Comparison of ENCODE assay signal across 8 cellular contexts in the genomic region with DNA sequence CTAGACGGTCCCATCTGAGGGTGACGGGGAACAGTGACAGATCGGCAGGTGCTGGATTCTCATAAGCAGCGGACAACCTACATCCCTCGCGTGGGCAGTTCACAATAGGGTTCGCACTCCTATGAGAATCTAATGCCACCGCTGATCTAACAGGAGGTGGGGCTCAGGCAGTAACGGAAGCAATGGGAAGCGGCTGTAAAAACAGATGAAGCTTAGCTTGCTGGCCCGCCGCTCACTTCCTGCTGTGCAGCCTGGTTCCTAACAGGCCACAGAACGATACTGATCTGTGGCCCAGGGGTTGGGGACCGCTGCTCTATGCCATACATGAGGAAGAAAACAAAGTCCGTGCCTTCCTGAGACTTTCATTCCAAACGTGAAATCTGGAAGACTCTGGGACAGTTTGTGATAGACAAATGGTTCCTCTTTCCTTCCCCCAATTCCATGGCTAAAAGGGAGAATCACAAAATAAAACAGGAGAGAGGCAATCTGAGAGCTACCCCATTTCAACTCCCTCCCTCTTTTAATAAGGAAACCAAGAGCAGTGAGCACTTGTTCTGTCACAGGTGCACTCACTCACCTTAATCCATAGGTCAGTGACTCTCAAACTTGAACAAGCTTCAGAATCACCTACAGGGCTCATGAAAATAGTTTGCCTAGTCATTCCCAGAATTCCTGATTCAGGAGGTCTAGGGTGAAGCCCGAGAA. TPM values are rescaled to one million over a fixed set of nuclear protein-coding genes. Genes with fewer than 3 reads are reported as not detected.
DNase-seq lines count a peak whose midpoint lies in the region; ATAC-seq, FAIRE-seq and TF ChIP-seq lines count a peak whose summit lies in the region.

No MANE protein-coding gene starts in this region.

- DNase-seq in activated CD4-positive, CD25-positive, alpha-beta regulatory T cell treated with anti-CD3 and anti-CD28 coated beads, Interleukin-2, amount 50 U/mL, for 72 hours = peak; percentile 34
- DNase-seq in dermis microvascular lymphatic vessel endothelial cell (ENCODE audit: low read depth in 2 of 2) = peak; percentile 97 to 99
- DNase-seq in stimulated activated CD4-positive, alpha-beta T cell treated with anti-CD3 and anti-CD28 coated beads, Interleukin-15, amount 100 ng/mL, for 24 hours = peak; percentile 54
- DNase-seq in DMS 273 treated with DMSO at 0.1 percent for 48 hours (lab: John Stamatoyannopoulos, UW) = no peak
- no peak for DNase-seq in GM12892 (ENCODE audit: insufficient read length)
- DNase-seq in esophagus muscularis mucosa (ENCODE audit: extremely low spot score) = no peak
- no peak for DNase-seq in urothelium cell line (ENCODE audit: low spot score)

- no peak for FAIRE-seq in GM12892 (lab: Jason Lieb, UNC)
- no peak for FAIRE-seq in urothelium cell line (lab: Jason Lieb, UNC)

- no peak overlapping the region for H3K4me3 ChIP-seq in esophagus muscularis mucosa

- peak overlapping the region in 2 of 4 donors; percentile 4 to 45 for H3K27ac ChIP-seq in esophagus muscularis mucosa (replicated peaks in 1 of 4)

- TF ChIP-seq POLR2A in GM12892 (IDR thresholded peaks at IDR 0.05; ENCODE audit: low read depth, low read length) (no peak), esophagus muscularis mucosa (IDR thresholded peaks at IDR 0.05; ENCODE audit: low read depth) (no peak)

- peak; percentile 48 for ATAC-seq in GM21360 (IDR thresholded peaks at IDR 0.05; ENCODE audit: unreplicated experiment)

- no peak for TF ChIP-seq EP300 in esophagus muscularis mucosa (IDR thresholded peaks at IDR 0.05)

- no peak for TF ChIP-seq CTCF in esophagus muscularis mucosa (IDR thresholded peaks at IDR 0.05)

- no peaks in the 10 kb centered on the region for H3K9me3 ChIP-seq in esophagus muscularis mucosa

- WGBS in esophagus muscularis mucosa = 87% methylated on average over 10 of the region's 17 CpGs

- intact Hi-C loops in esophagus muscularis mucosa (cut with DNase I) = no loop called here

- peaks cover 8 to 21% (median 20%) of the 10 kb centered on the region in 4 donors for H3K4me1 ChIP-seq in esophagus muscularis mucosa

- H3K27me3 ChIP-seq in esophagus muscularis mucosa = no peaks in the 10 kb centered on the region

- peaks cover 0 to 49% (median 24%) of the 10 kb centered on the region in 4 donors for H3K36me3 ChIP-seq in esophagus muscularis mucosa

RNA-seq across cellular contexts. Expression of gene PDCL, which starts 12.1 kb away (rescaled TPM):
- total RNA-seq in dermis microvascular lymphatic vessel endothelial cell (69.7 and 86.1 TPM in 2 replicates), esophagus muscularis mucosa (10 to 100 TPM; 12.5 to 18.7 (median 15.7) TPM)
- polyA plus RNA-seq in GM12892 (2012; ENCODE audit: missing spikeins) = 17.2 TPM

RNA-seq across cellular contexts. Expression of gene OR1K1, which starts 16.4 kb away (rescaled TPM):
- total RNA-seq in dermis microvascular lymphatic vessel endothelial cell (not detected in 2 replicates), esophagus muscularis mucosa (not detected)
- not detected for polyA plus RNA-seq in GM12892 (2012; ENCODE audit: missing spikeins)

RNA-seq across cellular contexts. Expression of gene OR5C1, which starts 27.6 kb away (rescaled TPM):
- not detected in 2 replicates for total RNA-seq in dermis microvascular lymphatic vessel endothelial cell
- polyA plus RNA-seq in GM12892 (2012; ENCODE audit: missing spikeins) = not detected
- total RNA-seq in esophagus muscularis mucosa = not detected

Comparison
In these comparisons a context has a peak if more than half of its experiments do, and no peak if none do; other contexts are left out.
1. DNase-seq: peak in activated CD4-positive, CD25-positive, alpha-beta regulatory T cell treated with anti-CD3 and anti-CD28 coated beads, Interleukin-2, amount 50 U/mL, for 72 hours (single experiment), dermis microvascular lymphatic vessel endothelial cell (2 of 2) and stimulated activated CD4-positive, alpha-beta T cell treated with anti-CD3 and anti-CD28 coated beads, Interleukin-15, amount 100 ng/mL, for 24 hours (single experiment); none in DMS 273 treated with DMSO at 0.1 percent for 48 hours (single experiment), GM12892 (single experiment), esophagus muscularis mucosa (single experiment) and urothelium cell line (single experiment).